Comparison of ENCODE assay signal across 25 cellular contexts in genomic region chr18:48360376-48361021, GRCh38. TPM values are rescaled to one million over a fixed set of nuclear protein-coding genes. Genes with fewer than 3 reads are reported as not detected.
"Had no signal": no experiment of that assay in that cellular context is flagged by ENCODE, and none has a peak within 500 bp of the region (broad histone marks: within the 10 kb centered on the region; RNA-seq: fewer than 3 reads in every experiment).

No MANE protein-coding gene starts in this region.

- H3K4me1 Mint-ChIP-seq: activated CD8-positive, alpha-beta memory T cell treated with anti-CD3 and anti-CD28 coated beads, Interleukin-2, amount 10 ng/mL, durations not matched to agents 7 days and 5 days; activated naive CD8-positive, alpha-beta T cell treated with anti-CD3 and anti-CD28 coated beads, Interleukin-2, amount 50 U/mL, for 24 hours had no signal

- DNase-seq: activated CD4-positive, alpha-beta T cell treated with anti-CD3 and anti-CD28 coated beads for 48 hours; activated CD4-positive, alpha-beta T cell treated with anti-CD3 and anti-CD28 coated beads, Interleukin-2, amount 50 U/mL, for 4 hours; activated CD4-positive, CD25-positive, alpha-beta regulatory T cell treated with anti-CD3 and anti-CD28 coated beads, Interleukin-2, amount 50 U/mL, for 72 hours; activated CD8-positive, alpha-beta memory T cell treated with anti-CD3 and anti-CD28 coated beads, Interleukin-2, amount 10 ng/mL, durations not matched to agents 7 days and 5 days; activated CD8-positive, alpha-beta T cell treated with anti-CD3 and anti-CD28 coated beads, Interleukin-2, amount 10 ng/mL, durations not matched to agents 7 days and 5 days; activated effector memory CD4-positive, alpha-beta T cell treated with anti-CD3 and anti-CD28 coated beads, Interleukin-2, amount 50 U/mL, for 16 hours; activated naive CD4-positive, alpha-beta T cell treated with Interleukin-2 at 50 U/mL for 16 hours; activated naive CD8-positive, alpha-beta T cell treated with anti-CD3 and anti-CD28 coated beads, Interleukin-2, amount 50 U/mL, for 24 hours; activated T-cell treated with anti-CD3 and anti-CD28 coated beads, Interleukin-2, amount 50 U/mL, for 4 hours; amniotic stem cell; Karpas-422; NCI-H1105 treated with DMSO at 0.1 percent for 48 hours; NCI-H1436 treated with DMSO at 0.1 percent for 48 hours; NCI-H187; NCI-H2081; NCI-H446; NCI-H524; PC-9; SHP77 treated with DMSO at 0.1 percent for 48 hours had no signal

- H3K27me3 Mint-ChIP-seq: brain had no signal

- H3K4me3 ChIP-seq: K562, PC-9 had no signal

- H3K4me3 Mint-ChIP-seq: activated CD8-positive, alpha-beta memory T cell treated with anti-CD3 and anti-CD28 coated beads, Interleukin-2, amount 10 ng/mL, durations not matched to agents 7 days and 5 days; activated CD8-positive, alpha-beta T cell treated with anti-CD3 and anti-CD28 coated beads, Interleukin-2, amount 10 ng/mL, durations not matched to agents 7 days and 5 days; activated naive CD8-positive, alpha-beta T cell treated with anti-CD3 and anti-CD28 coated beads, Interleukin-2, amount 50 U/mL, for 24 hours; activated T-cell treated with anti-CD3 and anti-CD28 coated beads, Interleukin-2, amount 50 U/mL, for 4 hours; brain; T-helper 1 cell treated with Interleukin-12 subunit alpha and Interleukin-12 subunit beta and Interleukin-4 antibody, amounts not matched to agents 30 μg/mL and 1 μg/mL, for 36 hours; WTC11 had no signal

- H3K36me3 Mint-ChIP-seq: activated CD8-positive, alpha-beta memory T cell treated with anti-CD3 and anti-CD28 coated beads, Interleukin-2, amount 10 ng/mL, durations not matched to agents 7 days and 5 days; brain had no signal

- H3K27ac ChIP-seq: PC-9 had no signal

- H3K27ac Mint-ChIP-seq: activated CD8-positive, alpha-beta memory T cell treated with anti-CD3 and anti-CD28 coated beads, Interleukin-2, amount 10 ng/mL, durations not matched to agents 7 days and 5 days; activated CD8-positive, alpha-beta T cell treated with anti-CD3 and anti-CD28 coated beads, Interleukin-2, amount 10 ng/mL, durations not matched to agents 7 days and 5 days; activated naive CD4-positive, alpha-beta T cell treated with anti-CD3 and anti-CD28 coated beads, Interleukin-2, amount 50 U/mL, for 72 hours; activated naive CD8-positive, alpha-beta T cell treated with anti-CD3 and anti-CD28 coated beads, Interleukin-2, amount 50 U/mL, for 24 hours; brain; T-helper 1 cell treated with Interleukin-12 subunit alpha and Interleukin-12 subunit beta and Interleukin-4 antibody, amounts not matched to agents 30 μg/mL and 1 μg/mL, for 36 hours; WTC11 had no signal

RNA-seq across cellular contexts. Expression of gene ZBTB7C, which starts 48.7 kb away (rescaled TPM):
- total RNA-seq: activated CD8-positive, alpha-beta T cell treated with anti-CD3 and anti-CD28 coated beads, Interleukin-2, amount 10 ng/mL, durations not matched to agents 7 days and 5 days; activated naive CD4-positive, alpha-beta T cell treated with anti-CD3 and anti-CD28 coated beads, Interleukin-2, amount 50 U/mL, for 72 hours; K562; PC-9; SK-MEL-5 had no signal
- polyA plus RNA-seq: K562 had no signal
